22 cellular contexts compared by ENCODE assay signal in the genomic region with DNA sequence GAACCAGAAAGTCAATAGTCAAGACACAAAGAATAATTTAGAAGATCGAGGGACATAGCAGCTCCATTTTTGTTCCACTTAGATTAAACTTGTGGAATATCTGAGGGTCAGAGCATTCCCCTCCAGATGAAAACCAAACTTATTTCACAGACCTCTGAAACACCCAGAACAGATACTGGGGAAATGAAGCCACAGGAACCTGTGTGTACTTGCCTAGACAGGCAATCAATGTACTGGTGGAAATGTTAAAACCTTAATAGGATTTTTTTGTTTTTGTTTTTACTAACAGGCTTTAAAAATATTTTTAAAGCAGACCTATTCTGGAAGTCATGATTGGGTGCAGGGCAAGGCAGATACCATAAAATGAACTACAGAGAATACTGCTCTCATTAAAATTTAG.
"Had no signal": no experiment of that assay in that cellular context is flagged by ENCODE, and none has a peak within 500 bp of the region (broad histone marks: within the 10 kb centered on the region; RNA-seq: fewer than 3 reads in every experiment).

No MANE protein-coding gene starts in this region.

- DNase-seq: activated CD4-positive, alpha-beta T cell treated with anti-CD3 and anti-CD28 coated beads for 48 hours; activated CD4-positive, alpha-beta T cell treated with anti-CD3 and anti-CD28 coated beads, Interleukin-2, amount 50 U/mL, for 4 hours; activated CD4-positive, CD25-positive, alpha-beta regulatory T cell treated with anti-CD3 and anti-CD28 coated beads, Interleukin-2, amount 50 U/mL, for 72 hours; activated CD8-positive, alpha-beta memory T cell treated with anti-CD3 and anti-CD28 coated beads, Interleukin-2, amount 50 U/mL, for 48 hours; activated CD8-positive, alpha-beta T cell treated with anti-CD3 and anti-CD28 coated beads, Interleukin-2, amount 10 ng/mL, durations not matched to agents 7 days and 5 days; activated effector memory CD4-positive, alpha-beta T cell treated with Interleukin-2 at 50 U/mL for 16 hours; activated naive CD4-positive, alpha-beta T cell; activated T-cell treated with anti-CD3 and anti-CD28 coated beads, Interleukin-2, amount 50 U/mL, for 24 hours; aorta; MM.1S; NCI-H1105; NCI-H1436; NCI-H1694 treated with DMSO at 0.1 percent for 48 hours; NCI-H2029 treated with DMSO at 0.1 percent for 48 hours; NCI-H345; NCI-H510A treated with DMSO at 0.1 percent for 48 hours; NCI-H69; SW 1271 had no signal

- H3K27ac ChIP-seq: SJSA1 had no signal

- H3K27me3 ChIP-seq: SJSA1 had no signal

- ATAC-seq: activated CD8-positive, alpha-beta T cell treated with anti-CD3 and anti-CD28 coated beads, Interleukin-2, amount 10 ng/mL, durations not matched to agents 7 days and 5 days; Right ventricle myocardium inferior; SK-N-SH treated with all-trans-retinoic acid at 6 μM for 48 hours; WTC11 had no signal

- H3K4me3 ChIP-seq: SJSA1 had no signal
